In the genomic region with DNA sequence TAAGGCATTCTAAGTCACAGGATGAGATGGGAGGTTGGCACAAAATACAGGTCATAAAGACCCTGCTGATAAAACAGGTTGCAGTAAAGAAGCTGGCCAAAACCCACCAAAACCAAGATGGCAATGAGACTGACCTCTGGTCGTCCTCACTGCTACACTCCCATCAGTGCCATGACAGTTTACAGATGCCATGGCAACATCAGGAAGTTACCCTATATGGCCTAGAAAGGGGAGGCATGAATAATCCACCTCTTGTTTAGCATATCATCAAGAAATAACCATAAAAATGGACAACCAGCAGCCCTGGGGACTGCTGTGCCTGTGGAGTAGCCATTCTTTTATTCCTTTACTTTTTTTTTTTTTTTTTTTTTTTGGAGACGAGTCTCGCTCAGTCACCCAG, we compare ENCODE assay signal across 1 cellular context.
TF ChIP-seq lines count a peak whose summit lies in the region.

No MANE protein-coding gene starts in this region.

TF ChIP-seq in K562, 482 proteins besides CTCF, POLR2A, EP300 and RAD21:
- peak in 1 of 2 experiments; percentile 56; a peak in 1 of 4 replicates for TF ChIP-seq SRF (CRISPR knock-in tag; IDR thresholded peaks at IDR 0.05)
- TF ChIP-seq RFX1 (IDR thresholded peaks at IDR 0.05), result peak; percentile 67
